ENCODE assay signal across 10 cellular contexts in genomic region chr4:163591614-163592020, GRCh38.
DNase-seq lines count a peak whose midpoint lies in the region; ATAC-seq lines count a peak whose summit lies in the region.
"Had no signal": no experiment of that assay in that cellular context is flagged by ENCODE, and none has a peak within 500 bp of the region (broad histone marks: within the 10 kb centered on the region; RNA-seq: fewer than 3 reads in every experiment).

No MANE protein-coding gene starts in this region.

- CTCF ChIA-PET in activated CD8-positive, alpha-beta T cell treated with anti-CD3 and anti-CD28 coated beads, Interleukin-2, amount 10 ng/mL, durations not matched to agents 7 days and 5 days (lab: Charles Lee), result interaction anchor here (1.3 kb wide), 1 partner anchor 36 kb away, joined by 6 read pairs; no protein-coding TSS in a partner anchor

- H3K36me3 Mint-ChIP-seq in effector memory CD8-positive, alpha-beta T cell (ENCODE audit: insufficient read depth), result no peaks in the 10 kb centered on the region
- no peaks in the 10 kb centered on the region for H3K36me3 Mint-ChIP-seq in activated CD8-positive, alpha-beta T cell treated with anti-CD3 and anti-CD28 coated beads, Interleukin-2, amount 10 ng/mL, durations not matched to agents 7 days and 5 days (ENCODE audit: low read depth)

- no peaks in the 10 kb centered on the region for H3K4me1 Mint-ChIP-seq in effector memory CD8-positive, alpha-beta T cell (ENCODE audit: low read depth in 2 of 2)
- H3K4me1 Mint-ChIP-seq in activated CD8-positive, alpha-beta T cell treated with anti-CD3 and anti-CD28 coated beads, Interleukin-2, amount 10 ng/mL, durations not matched to agents 7 days and 5 days (ENCODE audit: low read depth), result no peaks in the 10 kb centered on the region

- ATAC-seq in GM18502 (IDR thresholded peaks at IDR 0.05; ENCODE audit: poor library complexity, unreplicated experiment), result peak; percentile 84
- peak; percentile 80 for ATAC-seq in GM21526 (IDR thresholded peaks at IDR 0.05; ENCODE audit: low FRiP score, unreplicated experiment)
- ATAC-seq in HG03439 (IDR thresholded peaks at IDR 0.05; ENCODE audit: unreplicated experiment), result peak; percentile 86
- ATAC-seq in effector memory CD8-positive, alpha-beta T cell (replicated peaks), result peak; percentile 43
- ATAC-seq in stimulated activated naive CD8-positive, alpha-beta T cell treated with anti-CD3 and anti-CD28 coated beads, Interleukin-15, Interleukin-2, amounts not matched to agents 100 U/mL and 50 U/mL, for 24 hours, result no peak
- no peak for ATAC-seq in activated CD8-positive, alpha-beta T cell treated with anti-CD3 and anti-CD28 coated beads, Interleukin-2, amount 10 ng/mL, durations not matched to agents 7 days and 5 days
- ATAC-seq: activated CD4-positive, alpha-beta T cell treated with anti-CD3 and anti-CD28 coated beads for 36 hours had no signal

- H3K27ac Mint-ChIP-seq in effector memory CD8-positive, alpha-beta T cell, result no peak overlapping the region
- no peak overlapping the region for H3K27ac Mint-ChIP-seq in activated CD8-positive, alpha-beta T cell treated with anti-CD3 and anti-CD28 coated beads, Interleukin-2, amount 10 ng/mL, durations not matched to agents 7 days and 5 days
- H3K27ac Mint-ChIP-seq: activated CD4-positive, alpha-beta T cell treated with anti-CD3 and anti-CD28 coated beads for 36 hours had no signal

- POLR2A ChIA-PET in activated CD8-positive, alpha-beta T cell treated with anti-CD3 and anti-CD28 coated beads, Interleukin-2, amount 10 ng/mL, durations not matched to agents 7 days and 5 days (lab: Charles Lee), result no interaction called here

- no peak for DNase-seq in effector memory CD8-positive, alpha-beta T cell
- no peak for DNase-seq in OCI-M2 (lab: John Stamatoyannopoulos, UW; ENCODE audit: unreplicated experiment)
- no peak for DNase-seq in stimulated activated naive CD8-positive, alpha-beta T cell treated with anti-CD3 and anti-CD28 coated beads, Interleukin-15, Interleukin-2, amounts not matched to agents 100 U/mL and 50 U/mL, for 24 hours
- DNase-seq in activated CD8-positive, alpha-beta T cell treated with anti-CD3 and anti-CD28 coated beads, Interleukin-2, amount 10 ng/mL, durations not matched to agents 7 days and 5 days, result no peak
- DNase-seq in activated T-cell treated with anti-CD3 and anti-CD28 coated beads, Interleukin-2, amount 50 U/mL, for 1 hour, result no peak
- DNase-seq: activated CD4-positive, alpha-beta T cell treated with anti-CD3 and anti-CD28 coated beads for 36 hours; NCI-H1092 treated with DMSO at 0.1 percent for 48 hours had no signal

- no peak overlapping the region for H3K4me3 Mint-ChIP-seq in effector memory CD8-positive, alpha-beta T cell
- H3K4me3 Mint-ChIP-seq in activated CD8-positive, alpha-beta T cell treated with anti-CD3 and anti-CD28 coated beads, Interleukin-2, amount 10 ng/mL, durations not matched to agents 7 days and 5 days, result no peak overlapping the region
- H3K4me3 Mint-ChIP-seq: activated CD4-positive, alpha-beta T cell treated with anti-CD3 and anti-CD28 coated beads for 36 hours had no signal

- H3K27me3 Mint-ChIP-seq in effector memory CD8-positive, alpha-beta T cell, result peaks cover 0 to 23% of the 10 kb centered on the region in 2 donors
- peaks cover 4% of the 10 kb centered on the region for H3K27me3 Mint-ChIP-seq in activated CD8-positive, alpha-beta T cell treated with anti-CD3 and anti-CD28 coated beads, Interleukin-2, amount 10 ng/mL, durations not matched to agents 7 days and 5 days (ENCODE audit: low read depth)

- no peaks in the 10 kb centered on the region for H3K9me3 Mint-ChIP-seq in effector memory CD8-positive, alpha-beta T cell
- H3K9me3 Mint-ChIP-seq in activated CD8-positive, alpha-beta T cell treated with anti-CD3 and anti-CD28 coated beads, Interleukin-2, amount 10 ng/mL, durations not matched to agents 7 days and 5 days (ENCODE audit: insufficient read depth), result no peaks in the 10 kb centered on the region

Comparison
In these comparisons a context has a peak if more than half of its experiments do, and no peak if none do; other contexts are left out.
1. ATAC-seq: peak in GM18502 (single experiment), GM21526 (single experiment), HG03439 (single experiment) and effector memory CD8-positive, alpha-beta T cell (single experiment); none in stimulated activated naive CD8-positive, alpha-beta T cell treated with anti-CD3 and anti-CD28 coated beads, Interleukin-15, Interleukin-2, amounts not matched to agents 100 U/mL and 50 U/mL, for 24 hours (single experiment) and activated CD8-positive, alpha-beta T cell treated with anti-CD3 and anti-CD28 coated beads, Interleukin-2, amount 10 ng/mL, durations not matched to agents 7 days and 5 days (single experiment).